ENCODE assay signal across 19 cellular contexts in the genomic region with DNA sequence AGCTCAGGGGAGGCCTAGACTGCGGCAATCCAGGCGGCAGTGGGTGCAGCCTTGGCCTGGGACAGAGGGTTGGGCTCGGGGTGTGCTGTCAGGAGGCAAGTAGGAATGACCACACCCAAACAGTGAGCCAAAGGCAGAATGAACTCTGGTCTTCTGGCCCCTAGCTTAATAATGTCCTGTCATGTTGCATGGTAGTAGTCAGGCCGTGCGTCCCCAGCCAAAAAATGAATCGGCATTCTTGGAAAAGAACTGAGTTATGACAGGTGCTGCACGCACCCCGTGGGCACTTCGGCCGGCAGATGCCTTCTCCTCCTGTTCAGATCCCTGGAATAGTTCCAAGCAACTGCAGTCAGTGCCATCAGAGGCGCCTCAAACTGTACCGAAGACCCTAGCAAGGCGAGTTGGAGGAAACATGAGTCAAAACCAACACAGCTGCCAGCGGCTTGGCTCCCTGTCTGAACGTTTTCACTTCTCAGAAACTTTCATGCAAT. TPM values are rescaled to one million over a fixed set of nuclear protein-coding genes. Genes with fewer than 3 reads are reported as not detected.
DNase-seq lines count a peak whose midpoint lies in the region; ATAC-seq lines count a peak whose summit lies in the region.
"Had no signal": no experiment of that assay in that cellular context is flagged by ENCODE, and none has a peak within 500 bp of the region (broad histone marks: within the 10 kb centered on the region; RNA-seq: fewer than 3 reads in every experiment).

No MANE protein-coding gene starts in this region.

- no peaks in the 10 kb centered on the region for H3K36me3 Mint-ChIP-seq in stimulated activated naive B cell treated with anti-CD40 and anti-IgM and Interleukin-4, amounts not matched to agents 10 μg/mL and 1 μg/mL and 100 μg/mL, for 72 hours

- ATAC-seq in stimulated activated naive B cell treated with anti-CD40 and anti-IgM and Interleukin-4, amounts not matched to agents 10 μg/mL and 1 μg/mL and 100 μg/mL, for 72 hours (replicated peaks) = no peak
- ATAC-seq in HG02973 (IDR thresholded peaks at IDR 0.05; ENCODE audit: unreplicated experiment) = no peak
- ATAC-seq: Panc1, T-helper 17 cell had no signal

- H3K4me1 Mint-ChIP-seq in stimulated activated naive B cell treated with anti-CD40 and anti-IgM and Interleukin-4, amounts not matched to agents 10 μg/mL and 1 μg/mL and 100 μg/mL, for 72 hours = peaks cover 11 to 15% of the 10 kb centered on the region in 2 donors

- H3K4me3 Mint-ChIP-seq in stimulated activated naive B cell treated with anti-CD40 and anti-IgM and Interleukin-4, amounts not matched to agents 10 μg/mL and 1 μg/mL and 100 μg/mL, for 72 hours = no peak overlapping the region
- H3K4me3 Mint-ChIP-seq: activated naive CD8-positive, alpha-beta T cell treated with anti-CD3 and anti-CD28 coated beads for 36 hours had no signal

- DNase-seq in LHCN-M2 (ENCODE audit: low read depth) (peak; percentile 97), NCI-H2196 (lab: John Stamatoyannopoulos, UW; ENCODE audit: unreplicated experiment) (peak; percentile 75), cerebellar nuclear complex (lab: John Stamatoyannopoulos, UW) (peak; percentile 3 to 25), skeletal muscle cell (ENCODE audit: low read depth) (peak; percentile 56), GOT3 (lab: John Stamatoyannopoulos, UW) (no peak)
- DNase-seq in stimulated activated naive B cell treated with anti-CD40 and anti-IgM and Interleukin-4, amounts not matched to agents 10 μg/mL and 1 μg/mL and 100 μg/mL, for 72 hours = no peak
- DNase-seq: activated naive CD8-positive, alpha-beta T cell treated with anti-CD3 and anti-CD28 coated beads for 36 hours; activated T-cell treated with anti-CD3 and anti-CD28 coated beads for 4 hours; central memory CD4-positive, alpha-beta T cell; GDM1; hippocampal formation; NCI-H2081 treated with DMSO at 0.1 percent for 48 hours; stimulated activated CD4-positive, alpha-beta T cell treated with anti-CD3 and anti-CD28 coated beads, Interleukin-4, amount 100 ng/mL, for 4 hours; stimulated activated naive CD4-positive, alpha-beta T cell treated with Interleukin-2 at 50 U/mL for 16 hours; T-helper 17 cell had no signal

- no peak overlapping the region for H3K27ac Mint-ChIP-seq in stimulated activated naive B cell treated with anti-CD40 and anti-IgM and Interleukin-4, amounts not matched to agents 10 μg/mL and 1 μg/mL and 100 μg/mL, for 72 hours
- H3K27ac Mint-ChIP-seq: activated naive CD8-positive, alpha-beta T cell treated with anti-CD3 and anti-CD28 coated beads for 36 hours; nephron had no signal

- peaks cover 8% of the 10 kb centered on the region in 2 donors for H3K27me3 Mint-ChIP-seq in stimulated activated naive B cell treated with anti-CD40 and anti-IgM and Interleukin-4, amounts not matched to agents 10 μg/mL and 1 μg/mL and 100 μg/mL, for 72 hours
- H3K27me3 Mint-ChIP-seq: activated naive CD8-positive, alpha-beta T cell treated with anti-CD3 and anti-CD28 coated beads for 36 hours had no signal

- H3K9me3 Mint-ChIP-seq in stimulated activated naive B cell treated with anti-CD40 and anti-IgM and Interleukin-4, amounts not matched to agents 10 μg/mL and 1 μg/mL and 100 μg/mL, for 72 hours = no peaks in the 10 kb centered on the region
- H3K9me3 Mint-ChIP-seq: nephron had no signal

- H3K4me3 ChIP-seq in skeletal muscle cell (ENCODE audit: low read depth, low read length) = no peak overlapping the region
- H3K4me3 ChIP-seq: vagina had no signal

RNA-seq across cellular contexts. Expression of a gene that starts 55.9 kb away (rescaled TPM):
- total RNA-seq in LHCN-M2 (2014; rRNA removed) = 1.7 and 1.8 TPM in 2 replicates
- polyA plus RNA-seq in LHCN-M2 (2012) = 1.9 TPM

RNA-seq across cellular contexts. Expression of a gene that starts 56.9 kb away (rescaled TPM):
- 12.8 and 18.4 TPM in 2 replicates for total RNA-seq in LHCN-M2 (2014; rRNA removed)
- 9.3 TPM for polyA plus RNA-seq in LHCN-M2 (2012)

Comparison
In these comparisons a context has a peak if more than half of its experiments do, and no peak if none do; other contexts are left out.
1. DNase-seq: peak in LHCN-M2 (single experiment), NCI-H2196 (single experiment), cerebellar nuclear complex (2 of 2) and skeletal muscle cell (single experiment); none in stimulated activated naive B cell treated with anti-CD40 and anti-IgM and Interleukin-4, amounts not matched to agents 10 μg/mL and 1 μg/mL and 100 μg/mL, for 72 hours (single experiment) and GOT3 (single experiment).